In the genomic region with DNA sequence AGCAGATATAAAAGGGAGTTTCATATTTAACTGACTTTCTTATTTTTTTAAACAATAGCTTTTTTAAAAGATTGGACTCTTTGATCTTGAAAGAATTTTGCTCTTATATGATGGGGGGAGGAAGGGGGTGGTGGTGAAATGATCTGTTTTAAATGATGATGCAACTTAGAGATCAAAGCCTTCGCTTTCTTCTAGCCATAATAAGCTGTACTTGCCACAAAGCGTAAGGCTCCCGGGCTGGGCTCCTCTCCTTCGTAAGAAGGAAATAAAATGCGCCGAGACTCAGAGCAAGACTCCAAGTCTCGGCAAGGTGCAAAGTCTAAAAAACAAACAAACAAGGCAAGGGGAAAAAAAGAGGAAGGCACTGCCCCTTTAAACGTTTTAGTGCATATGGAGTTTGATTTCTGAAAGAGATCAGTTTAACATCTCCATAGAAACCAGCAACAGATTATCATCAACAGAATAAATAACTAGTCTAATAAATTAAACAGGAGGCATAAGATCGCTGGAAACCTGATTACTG, we compare ENCODE assay signal across 9 cellular contexts. TPM values are rescaled to one million over a fixed set of nuclear protein-coding genes. Genes with fewer than 3 reads are reported as not detected.
A peak's percentile ranks its signal among the peaks of the same experiment; 100 is the strongest.
DNase-seq lines count a peak whose midpoint lies in the region; ATAC-seq and TF ChIP-seq lines count a peak whose summit lies in the region.
"Had no signal": no experiment of that assay in that cellular context is flagged by ENCODE, and none has a peak within 500 bp of the region (broad histone marks: within the 10 kb centered on the region; RNA-seq: fewer than 3 reads in every experiment).

No MANE protein-coding gene starts in this region.

- WGBS in aorta, 2 donors = 4 to 7% methylated on average over 9 of the region's 9 CpGs

- CTCF ChIA-PET in activated CD8-positive, alpha-beta T cell treated with anti-CD3 and anti-CD28 coated beads for 36 hours (lab: Charles Lee) = interaction anchor here (0.7 kb wide), 1 partner anchor 100 kb away, joined by 4 read pairs; no protein-coding TSS in a partner anchor

- no peaks in the 10 kb centered on the region for H3K9me3 ChIP-seq in left ventricle myocardium inferior (replicated peaks)
- H3K9me3 ChIP-seq in left lung = no peaks in the 10 kb centered on the region
- no peaks in the 10 kb centered on the region for H3K9me3 ChIP-seq in aorta (ENCODE audit: control insufficient read depth, low read length)

- peaks cover 44% of the 10 kb centered on the region for H3K27me3 Mint-ChIP-seq in activated CD8-positive, alpha-beta T cell treated with anti-CD3 and anti-CD28 coated beads for 36 hours

- DNase-seq in left ventricle myocardium inferior (no peak), left cardiac atrium (no peak), left lung (no peak), aorta (no peak), SHP77 (lab: John Stamatoyannopoulos, UW) (no peak), amniotic stem cell (lab: John Stamatoyannopoulos, UW) (no peak), globus pallidus (ENCODE audit: low spot score) (no peak)
- peak; percentile 26 for DNase-seq in activated CD8-positive, alpha-beta T cell treated with anti-CD3 and anti-CD28 coated beads for 36 hours
- DNase-seq: naive B cell had no signal

- H3K4me3 Mint-ChIP-seq in activated CD8-positive, alpha-beta T cell treated with anti-CD3 and anti-CD28 coated beads for 36 hours = peak overlapping the region; percentile 1

- H3K9me3 Mint-ChIP-seq in activated CD8-positive, alpha-beta T cell treated with anti-CD3 and anti-CD28 coated beads for 36 hours = no peaks in the 10 kb centered on the region

- H3K4me3 ChIP-seq in left ventricle myocardium inferior (peak overlapping the region; percentile 88), left lung (peak overlapping the region; percentile 50 to 56), aorta (ENCODE audit: low read length in 2 of 2) (peak overlapping the region; percentile 36 to 55)

- peaks cover 12% of the 10 kb centered on the region for H3K4me1 Mint-ChIP-seq in activated CD8-positive, alpha-beta T cell treated with anti-CD3 and anti-CD28 coated beads for 36 hours (ENCODE audit: low read depth)

- TF ChIP-seq CTCF in left ventricle myocardium inferior (IDR thresholded peaks at IDR 0.05; ENCODE audit: borderline replicate concordance) (no peak), left lung (IDR thresholded peaks at IDR 0.05) (no peak)
- TF ChIP-seq CTCF in activated CD8-positive, alpha-beta T cell treated with anti-CD3 and anti-CD28 coated beads for 36 hours (IDR thresholded peaks at IDR 0.05) = no peak

- intact Hi-C loops in left ventricle myocardium inferior (cut with micrococcal nuclease) (no loop called here), left cardiac atrium (cut with DNase I) (loop anchor here (10.0 kb wide), 3 partner anchors 58 to 258 kb away; no protein-coding TSS in a partner anchor), left lung (cut with DNase I) (no loop called here), aorta (cut with DNase I) (loop anchor here in 1 of 2 donors (5.0 kb wide), 1 partner anchor 286 kb away; no protein-coding TSS in a partner anchor)
- intact Hi-C loops in activated CD8-positive, alpha-beta T cell treated with anti-CD3 and anti-CD28 coated beads for 36 hours (cut with micrococcal nuclease) = loop anchor here (10.0 kb wide), 1 partner anchor 98 kb away; no protein-coding TSS in a partner anchor

- H3K36me3 ChIP-seq in left ventricle myocardium inferior (no peaks in the 10 kb centered on the region), left lung (no peaks in the 10 kb centered on the region), aorta (ENCODE audit: control insufficient read depth in 1 of 2, insufficient read depth in 2 of 2, low read length in 1 of 2) (no peaks in the 10 kb centered on the region)

- peaks cover 85% of the 10 kb centered on the region for H3K4me1 ChIP-seq in left ventricle myocardium inferior
- peaks cover 4 to 46% of the 10 kb centered on the region in 2 donors for H3K4me1 ChIP-seq in left lung
- H3K4me1 ChIP-seq in aorta (ENCODE audit: control insufficient read depth in 1 of 2, insufficient read depth in 2 of 2, low read length in 2 of 2) = no peaks in the 10 kb centered on the region

- peaks cover 49% of the 10 kb centered on the region for H3K27me3 ChIP-seq in left ventricle myocardium inferior (ENCODE audit: low read depth)
- H3K27me3 ChIP-seq in left lung = peaks cover 16 to 95% of the 10 kb centered on the region in 2 donors
- no peaks in the 10 kb centered on the region for H3K27me3 ChIP-seq in aorta (ENCODE audit: control insufficient read depth in 1 of 2, insufficient read depth in 2 of 2, low read length in 1 of 2)

- POLR2A ChIA-PET in activated CD8-positive, alpha-beta T cell treated with anti-CD3 and anti-CD28 coated beads for 36 hours (lab: Charles Lee) = interaction anchor here (0.7 to 1.7 kb wide), 2 partner anchors 17 to 71 kb away, joined by 4 read pairs; no protein-coding TSS in a partner anchor

- no peak for ATAC-seq in left cardiac atrium
- no peak for ATAC-seq in activated CD8-positive, alpha-beta T cell treated with anti-CD3 and anti-CD28 coated beads for 36 hours
- ATAC-seq in left lung = no peak
- ATAC-seq in aorta (ENCODE audit: low FRiP score) = no peak

- H3K27ac ChIP-seq in left ventricle myocardium inferior (replicated peaks) (peak overlapping the region; percentile 94), left lung (peak overlapping the region in 1 of 2 donors; percentile 55), aorta (ENCODE audit: low read depth in 1 of 2, low read length in 2 of 2) (no peak overlapping the region)

- no peak overlapping the region for H3K27ac Mint-ChIP-seq in activated CD8-positive, alpha-beta T cell treated with anti-CD3 and anti-CD28 coated beads for 36 hours

- no peaks in the 10 kb centered on the region for H3K36me3 Mint-ChIP-seq in activated CD8-positive, alpha-beta T cell treated with anti-CD3 and anti-CD28 coated beads for 36 hours (ENCODE audit: low read depth)
- H3K36me3 Mint-ChIP-seq: naive B cell had no signal

RNA-seq across cellular contexts. Expression of a gene that starts 3.3 kb away (rescaled TPM):
- total RNA-seq in left ventricle myocardium inferior = 56.3 TPM
- total RNA-seq in left cardiac atrium = 10 to 100 TPM; 37.6 to 68.2 TPM
- 1 to 10 TPM; 2.9 to 4.1 TPM for total RNA-seq in activated CD8-positive, alpha-beta T cell treated with anti-CD3 and anti-CD28 coated beads for 36 hours
- 10 to 100 TPM; 41.8 to 44.0 TPM for total RNA-seq in left lung
- 10 to 100 TPM; 20.6 to 39.0 TPM for total RNA-seq in aorta
- 1 to 10 TPM; 3.4 to 7.0 TPM for polyA plus RNA-seq in aorta

Comparison
In these comparisons a context has a peak if more than half of its experiments do, and no peak if none do; other contexts are left out.
1. intact Hi-C loops: an anchor here in left cardiac atrium (10.0 kb wide) and activated CD8-positive, alpha-beta T cell treated with anti-CD3 and anti-CD28 coated beads for 36 hours (10.0 kb wide); none called in left ventricle myocardium inferior and left lung.
2. RNA of a gene that starts 3.3 kb away (total RNA-seq): 37.6 to 68.2 TPM in left cardiac atrium, 56.3 TPM in left ventricle myocardium inferior (single experiment), 41.8 to 44.0 TPM in left lung and 20.6 to 39.0 TPM in aorta; 2.9 to 4.1 TPM in activated CD8-positive, alpha-beta T cell treated with anti-CD3 and anti-CD28 coated beads for 36 hours; every median in the first group is over 4 times any median in the second.
3. Peak in every context shown above with its lines, with median percentiles within 50 percentile points of each other: H3K4me3 ChIP-seq.